8 cellular contexts compared by ENCODE assay signal in the genomic region with DNA sequence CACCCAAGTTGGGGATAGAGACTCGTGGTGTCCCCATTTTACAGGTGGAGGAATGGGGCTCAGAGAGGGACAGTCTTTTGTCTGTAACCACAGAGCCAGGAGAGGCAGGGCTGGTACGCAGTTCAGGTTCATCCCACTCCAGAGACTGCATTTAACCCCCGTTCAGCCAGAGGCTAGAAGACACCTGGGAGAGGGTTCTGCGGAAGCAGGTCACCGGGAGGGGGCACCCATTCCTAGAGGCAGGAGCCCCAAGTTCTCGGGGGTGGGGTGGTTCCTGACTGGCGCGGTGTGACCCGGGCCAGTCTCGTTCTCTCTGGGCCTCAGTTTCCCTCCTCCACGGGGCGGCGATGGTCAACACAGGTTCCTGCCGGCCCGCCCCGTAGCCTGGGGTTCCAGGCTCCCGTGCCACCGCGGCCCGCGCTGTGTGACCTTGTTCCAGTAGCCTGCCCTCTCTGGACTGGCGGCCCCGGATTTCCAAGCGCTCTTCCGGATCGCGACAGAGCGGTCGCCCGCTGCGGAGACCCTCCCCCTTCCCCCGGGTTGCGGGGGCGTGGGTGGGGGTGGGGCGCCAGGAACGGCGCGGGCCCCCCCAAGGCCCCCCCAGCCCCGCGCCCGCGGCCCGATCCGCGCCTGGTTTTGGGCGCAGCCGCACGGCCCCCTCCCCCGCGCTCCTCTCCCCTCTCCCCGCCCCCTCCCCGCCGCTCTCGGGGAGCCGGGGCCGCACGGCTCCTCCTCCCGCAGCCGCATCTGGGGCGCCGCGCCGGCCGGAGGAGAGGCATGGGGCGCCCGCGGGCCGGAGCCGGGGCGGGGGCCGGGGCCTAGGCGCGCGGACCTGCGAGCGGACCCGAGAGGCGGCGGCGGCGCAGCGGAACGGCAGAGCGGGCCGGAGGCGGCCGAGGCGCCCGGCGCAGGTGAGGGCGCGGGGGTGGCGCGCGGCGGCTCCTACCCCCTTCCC. TPM values are rescaled to one million over a fixed set of nuclear protein-coding genes. Genes with fewer than 3 reads are reported as not detected.
DNase-seq lines count a peak whose midpoint lies in the region; ATAC-seq and TF ChIP-seq lines count a peak whose summit lies in the region.

A gene with protein sequence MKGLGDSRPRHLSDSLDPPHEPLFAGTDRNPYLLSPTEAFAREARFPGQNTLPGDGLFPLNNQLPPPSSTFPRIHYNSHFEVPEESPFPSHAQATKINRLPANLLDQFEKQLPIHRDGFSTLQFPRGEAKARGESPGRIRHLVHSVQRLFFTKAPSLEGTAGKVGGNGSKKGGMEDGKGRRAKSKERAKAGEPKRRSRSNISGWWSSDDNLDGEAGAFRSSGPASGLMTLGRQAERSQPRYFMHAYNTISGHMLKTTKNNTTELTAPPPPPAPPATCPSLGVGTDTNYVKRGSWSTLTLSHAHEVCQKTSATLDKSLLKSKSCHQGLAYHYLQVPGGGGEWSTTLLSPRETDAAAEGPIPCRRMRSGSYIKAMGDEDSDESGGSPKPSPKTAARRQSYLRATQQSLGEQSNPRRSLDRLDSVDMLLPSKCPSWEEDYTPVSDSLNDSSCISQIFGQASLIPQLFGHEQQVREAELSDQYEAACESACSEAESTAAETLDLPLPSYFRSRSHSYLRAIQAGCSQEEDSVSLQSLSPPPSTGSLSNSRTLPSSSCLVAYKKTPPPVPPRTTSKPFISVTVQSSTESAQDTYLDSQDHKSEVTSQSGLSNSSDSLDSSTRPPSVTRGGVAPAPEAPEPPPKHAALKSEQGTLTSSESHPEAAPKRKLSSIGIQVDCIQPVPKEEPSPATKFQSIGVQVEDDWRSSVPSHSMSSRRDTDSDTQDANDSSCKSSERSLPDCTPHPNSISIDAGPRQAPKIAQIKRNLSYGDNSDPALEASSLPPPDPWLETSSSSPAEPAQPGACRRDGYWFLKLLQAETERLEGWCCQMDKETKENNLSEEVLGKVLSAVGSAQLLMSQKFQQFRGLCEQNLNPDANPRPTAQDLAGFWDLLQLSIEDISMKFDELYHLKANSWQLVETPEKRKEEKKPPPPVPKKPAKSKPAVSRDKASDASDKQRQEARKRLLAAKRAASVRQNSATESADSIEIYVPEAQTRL (plus strand): TSS at position 738 of the 955 bp plus-strand sequence. CDS start 125,379 bp downstream, outside the sequence.

- H3K27me3 ChIP-seq in ovary, result no peaks in the 10 kb centered on the region

- CTCF ChIA-PET in GM10248 (lab: Yijun Ruan, JAX), result no interaction called here

- peaks cover 3% of the 10 kb centered on the region for H3K4me1 ChIP-seq in ovary (ENCODE audit: insufficient read depth)

- POLR2A ChIA-PET in GM10248 (lab: Yijun Ruan, JAX), result no interaction called here

- H3K27ac ChIP-seq in ovary, result no peak within 1 kb of the TSS

- intact Hi-C loops in ovary (cut with DNase I), result loop anchor here in 1 of 4 donors (10.0 kb wide), 1 partner anchor 1249 kb away; no protein-coding TSS in a partner anchor

- H3K36me3 ChIP-seq in ovary, result no peaks in the 10 kb centered on the region

- WGBS in ovary, 3 donors, result 1 to 3% (median 2%) methylated on average over 17 to 92 of the region's 96 CpGs

- peak within 1 kb of the TSS; percentile 3 for H3K4me3 ChIP-seq in ovary

- no peak for TF ChIP-seq EP300 in ovary (IDR thresholded peaks at IDR 0.05)

- no peak for TF ChIP-seq POLR2A in ovary (IDR thresholded peaks at IDR 0.05)

- H3K9me3 ChIP-seq in ovary, result no peaks in the 10 kb centered on the region

- ATAC-seq in SK-N-SH treated with all-trans-retinoic acid at 6 μM for 48 hours (no peak), HG02884 (IDR thresholded peaks at IDR 0.05; ENCODE audit: unreplicated experiment) (no peak), GM19324 (IDR thresholded peaks at IDR 0.05; ENCODE audit: low FRiP score, unreplicated experiment) (no peak), GM18520 (IDR thresholded peaks at IDR 0.05; ENCODE audit: unreplicated experiment) (no peak)

- peak; percentile 14 for DNase-seq in GM10248 (ENCODE audit: extremely low spot score)
- no peak for DNase-seq in glomerular endothelial cell (ENCODE audit: extremely low read depth, low read depth, low spot score)
- no peak for DNase-seq in ovary
- no peak for DNase-seq in amniotic stem cell (lab: John Stamatoyannopoulos, UW)

- no peak for TF ChIP-seq CTCF in GM10248 (IDR thresholded peaks at IDR 0.05; ENCODE audit: control extremely low read depth, extremely low read depth, low read depth, missing control alignments)
- no peak for TF ChIP-seq CTCF in ovary (IDR thresholded peaks at IDR 0.05)

TF ChIP-seq in SK-N-SH treated with all-trans-retinoic acid at 6 μM for 48 hours, 23 proteins besides CTCF, POLR2A, EP300 and RAD21:
- no peak for TF ChIP-seq ZC3H10 (CRISPR knock-in tag; IDR thresholded peaks at IDR 0.05)
- TF ChIP-seq TCF4 (CRISPR knock-in tag; IDR thresholded peaks at IDR 0.05; ENCODE audit: borderline replicate concordance), result no peak
- TF ChIP-seq ZNF8 (CRISPR knock-in tag; IDR thresholded peaks at IDR 0.05), result no peak
- TF ChIP-seq, protein P1, sequence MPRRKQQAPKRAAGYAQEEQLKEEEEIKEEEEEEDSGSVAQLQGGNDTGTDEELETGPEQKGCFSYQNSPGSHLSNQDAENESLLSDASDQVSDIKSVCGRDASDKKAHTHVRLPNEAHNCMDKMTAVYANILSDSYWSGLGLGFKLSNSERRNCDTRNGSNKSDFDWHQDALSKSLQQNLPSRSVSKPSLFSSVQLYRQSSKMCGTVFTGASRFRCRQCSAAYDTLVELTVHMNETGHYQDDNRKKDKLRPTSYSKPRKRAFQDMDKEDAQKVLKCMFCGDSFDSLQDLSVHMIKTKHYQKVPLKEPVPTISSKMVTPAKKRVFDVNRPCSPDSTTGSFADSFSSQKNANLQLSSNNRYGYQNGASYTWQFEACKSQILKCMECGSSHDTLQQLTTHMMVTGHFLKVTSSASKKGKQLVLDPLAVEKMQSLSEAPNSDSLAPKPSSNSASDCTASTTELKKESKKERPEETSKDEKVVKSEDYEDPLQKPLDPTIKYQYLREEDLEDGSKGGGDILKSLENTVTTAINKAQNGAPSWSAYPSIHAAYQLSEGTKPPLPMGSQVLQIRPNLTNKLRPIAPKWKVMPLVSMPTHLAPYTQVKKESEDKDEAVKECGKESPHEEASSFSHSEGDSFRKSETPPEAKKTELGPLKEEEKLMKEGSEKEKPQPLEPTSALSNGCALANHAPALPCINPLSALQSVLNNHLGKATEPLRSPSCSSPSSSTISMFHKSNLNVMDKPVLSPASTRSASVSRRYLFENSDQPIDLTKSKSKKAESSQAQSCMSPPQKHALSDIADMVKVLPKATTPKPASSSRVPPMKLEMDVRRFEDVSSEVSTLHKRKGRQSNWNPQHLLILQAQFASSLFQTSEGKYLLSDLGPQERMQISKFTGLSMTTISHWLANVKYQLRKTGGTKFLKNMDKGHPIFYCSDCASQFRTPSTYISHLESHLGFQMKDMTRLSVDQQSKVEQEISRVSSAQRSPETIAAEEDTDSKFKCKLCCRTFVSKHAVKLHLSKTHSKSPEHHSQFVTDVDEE (CRISPR knock-in tag; IDR thresholded peaks at IDR 0.05), result no peak
- no peak for TF ChIP-seq ZFP3 (CRISPR knock-in tag; IDR thresholded peaks at IDR 0.05)
- TF ChIP-seq GLIS3 (CRISPR knock-in tag; IDR thresholded peaks at IDR 0.05), result peak; percentile 42; the same call in 1 of the 2 replicates
- TF ChIP-seq, protein P2, sequence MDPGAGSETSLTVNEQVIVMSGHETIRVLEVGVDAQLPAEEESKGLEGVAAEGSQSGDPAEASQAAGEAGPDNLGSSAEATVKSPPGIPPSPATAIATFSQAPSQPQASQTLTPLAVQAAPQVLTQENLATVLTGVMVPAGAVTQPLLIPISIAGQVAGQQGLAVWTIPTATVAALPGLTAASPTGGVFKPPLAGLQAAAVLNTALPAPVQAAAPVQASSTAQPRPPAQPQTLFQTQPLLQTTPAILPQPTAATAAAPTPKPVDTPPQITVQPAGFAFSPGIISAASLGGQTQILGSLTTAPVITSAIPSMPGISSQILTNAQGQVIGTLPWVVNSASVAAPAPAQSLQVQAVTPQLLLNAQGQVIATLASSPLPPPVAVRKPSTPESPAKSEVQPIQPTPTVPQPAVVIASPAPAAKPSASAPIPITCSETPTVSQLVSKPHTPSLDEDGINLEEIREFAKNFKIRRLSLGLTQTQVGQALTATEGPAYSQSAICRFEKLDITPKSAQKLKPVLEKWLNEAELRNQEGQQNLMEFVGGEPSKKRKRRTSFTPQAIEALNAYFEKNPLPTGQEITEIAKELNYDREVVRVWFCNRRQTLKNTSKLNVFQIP (CRISPR knock-in tag; IDR thresholded peaks at IDR 0.05; ENCODE audit: borderline replicate concordance, low read depth), result no peak

RNA-seq across cellular contexts. Expression of the gene that starts here (rescaled TPM):
- total RNA-seq in glomerular endothelial cell (59.3 and 125 TPM in 2 replicates), ovary (10 to 100 TPM; 18.2 to 75.9 (median 62.5) TPM)
- 10 to 100 TPM; 38.4 to 53.1 TPM for polyA plus RNA-seq in ovary
